In the genomic region with DNA sequence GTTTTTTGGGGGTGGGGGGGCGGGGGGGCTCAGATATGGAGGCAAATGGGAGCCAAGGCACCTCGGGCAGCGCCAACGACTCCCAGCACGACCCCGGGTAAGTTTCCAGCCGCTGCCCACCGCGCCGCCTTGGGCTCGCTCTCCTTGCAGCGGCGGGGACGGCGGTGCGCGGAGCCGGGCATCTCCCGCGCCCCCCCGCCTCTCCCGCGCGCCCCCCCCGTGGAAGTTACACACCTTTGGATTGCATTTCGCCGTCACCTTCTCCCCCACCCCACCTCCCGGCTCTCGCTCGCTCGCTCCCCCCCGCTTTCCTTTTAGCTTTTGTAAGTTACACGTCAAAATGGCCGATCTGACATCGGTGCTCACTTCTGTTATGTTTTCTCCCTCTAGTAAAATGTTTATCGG, we compare ENCODE assay signal across 8 cellular contexts. TPM values are rescaled to one million over a fixed set of nuclear protein-coding genes. Genes with fewer than 3 reads are reported as not detected.
DNase-seq lines count a peak whose midpoint lies in the region; ATAC-seq and TF ChIP-seq lines count a peak whose summit lies in the region.

No MANE protein-coding gene starts in this region.

- CTCF ChIA-PET in RWPE1 (lab: Yijun Ruan, JAX): interaction anchor here (0.6 to 2.2 kb wide), 2 partner anchors 14 to 148 kb away, joined by 3 to 18 read pairs; no protein-coding TSS in a partner anchor

- H3K4me3 ChIP-seq in astrocyte of the spinal cord (ENCODE audit: low read depth, low read length): peak overlapping the region; percentile 80
- H3K4me3 ChIP-seq in iPS-18c (ENCODE audit: insufficient read depth, low read depth, low read length): peak overlapping the region; percentile 56

- no peaks in the 10 kb centered on the region for H3K9me3 ChIP-seq in iPS-18c (ENCODE audit: control insufficient read depth, insufficient read depth, low read length)

- peak; percentile 12 for ATAC-seq in HG02588 (IDR thresholded peaks at IDR 0.05; ENCODE audit: unreplicated experiment)

- POLR2A ChIA-PET in RWPE1 (lab: Yijun Ruan, JAX; ENCODE audit: low non-redundant PET): interaction anchor here (0.5 to 0.6 kb wide), 3 partner anchors 217 to 428 kb away, joined by 3 to 8 read pairs (median 3); no protein-coding TSS in a partner anchor

- TF ChIP-seq CTCF in RWPE1 (conservative IDR thresholded peaks at IDR 0.05; ENCODE audit: low read depth) (no peak), astrocyte of the spinal cord (IDR thresholded peaks at IDR 0.05; ENCODE audit: low read depth, low read length) (no peak)

- intact Hi-C loops in posterior vena cava (cut with DNase I): loop anchor here in 1 of 2 donors (2.0 kb wide), 1 partner anchor 48 kb away; no protein-coding TSS in a partner anchor

- DNase-seq in EH (ENCODE audit: low read depth) (peak; percentile 17), RWPE1 (ENCODE audit: low spot score) (peak; percentile 26), astrocyte of the spinal cord (ENCODE audit: low read depth, low spot score) (peak; percentile 33), DMS153 treated with DMSO at 0.1 percent for 48 hours (lab: John Stamatoyannopoulos, UW; ENCODE audit: unreplicated experiment) (no peak), posterior vena cava (ENCODE audit: low spot score) (no peak)
- peak; percentile 51 for DNase-seq in stimulated activated CD4-positive, alpha-beta T cell treated with anti-CD3 and anti-CD28 coated beads, Interleukin-15, amount 100 ng/mL, for 24 hours

- in situ Hi-C loops in astrocyte of the spinal cord (cut with HindIII; ENCODE audit: low sequenced_read_pairs): no loop called here

- peak overlapping the region; percentile 91 for H3K27ac ChIP-seq in RWPE1

RNA-seq across cellular contexts. Expression of a gene that starts 0.4 kb away (rescaled TPM):
- 10 to 100 TPM; 23.2 to 30.9 TPM for total RNA-seq in posterior vena cava

Comparison
In these comparisons a context has a peak if more than half of its experiments do, and no peak if none do; other contexts are left out.
1. DNase-seq: peak in EH (single experiment), RWPE1 (single experiment), astrocyte of the spinal cord (single experiment) and stimulated activated CD4-positive, alpha-beta T cell treated with anti-CD3 and anti-CD28 coated beads, Interleukin-15, amount 100 ng/mL, for 24 hours (single experiment); none in DMS153 treated with DMSO at 0.1 percent for 48 hours (single experiment) and posterior vena cava (single experiment).